13 cellular contexts compared by ENCODE assay signal in the genomic region with DNA sequence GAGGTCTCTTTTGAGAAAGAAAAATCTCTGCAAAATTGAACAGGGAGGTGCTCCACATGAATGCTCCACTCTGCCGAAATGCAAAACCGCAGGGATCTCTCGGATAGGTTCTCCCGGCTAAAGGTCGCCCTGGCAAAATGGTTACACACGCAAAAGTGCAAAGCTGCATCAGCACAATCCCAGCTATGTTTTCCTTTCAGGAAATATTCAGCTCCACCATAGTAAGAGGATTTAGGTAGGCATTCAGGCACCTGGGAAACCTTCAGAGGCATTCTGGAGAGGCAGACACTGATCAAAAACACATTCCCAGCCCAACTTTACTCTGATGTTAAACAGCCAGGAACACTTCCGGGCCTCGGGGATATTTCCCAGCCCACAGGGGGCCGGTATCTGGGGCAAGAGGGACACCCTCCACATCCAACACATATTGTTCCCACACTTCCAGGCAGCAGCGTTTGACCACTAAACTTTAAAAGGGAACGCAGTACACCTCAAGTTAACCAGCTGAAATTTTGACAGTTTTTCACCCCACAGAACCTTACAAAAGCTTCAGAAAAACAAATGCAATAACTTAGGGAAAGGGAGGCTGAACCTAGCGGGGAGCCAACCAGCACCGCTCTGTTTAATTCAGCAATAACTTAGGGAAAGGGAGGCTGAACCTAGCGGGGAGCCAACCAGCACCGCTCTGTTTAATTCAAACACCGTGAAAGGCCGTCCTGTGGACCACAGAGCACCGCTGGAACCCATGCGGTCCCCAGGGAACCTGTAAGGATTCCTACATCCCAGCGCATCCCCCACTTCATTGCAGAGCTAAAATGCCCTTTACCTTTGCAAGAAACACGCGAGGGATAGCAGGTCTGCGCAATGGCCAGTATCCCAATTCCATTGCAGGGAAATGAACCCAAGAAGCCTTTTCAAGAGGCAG. TPM values are rescaled to one million over a fixed set of nuclear protein-coding genes. Genes with fewer than 3 reads are reported as not detected.
DNase-seq lines count a peak whose midpoint lies in the region; ATAC-seq lines count a peak whose summit lies in the region.
"Had no signal": no experiment of that assay in that cellular context is flagged by ENCODE, and none has a peak within 500 bp of the region (broad histone marks: within the 10 kb centered on the region; RNA-seq: fewer than 3 reads in every experiment).

No MANE protein-coding gene starts in this region.

- peak overlapping the region; percentile 50 to 94 for H3K4ac ChIP-seq in mesenchymal stem cell (ENCODE audit: low read depth in 1 of 2, low read length in 2 of 2)

- H3K27ac ChIP-seq in cingulate gyrus (ENCODE audit: low read depth, low read length), result peak overlapping the region; percentile 2
- peak overlapping the region; percentile 49 for H3K27ac ChIP-seq in mesenchymal stem cell (ENCODE audit: low read length, poor library complexity, severe bottlenecking)
- peak overlapping the region; percentile 45 for H3K27ac ChIP-seq in subcutaneous abdominal adipose tissue (ENCODE audit: low read depth, low read length)
- H3K27ac ChIP-seq: HL-60 had no signal

- ATAC-seq in HG03175 (IDR thresholded peaks at IDR 0.05; ENCODE audit: unreplicated experiment) (no peak), HG02571 (IDR thresholded peaks at IDR 0.05; ENCODE audit: unreplicated experiment) (no peak)

- peak overlapping the region in 1 of 2 experiments; percentile 100 for H2BK12ac ChIP-seq in mesenchymal stem cell (ENCODE audit: low read length in 2 of 2)

- peaks cover 16% of the 10 kb centered on the region for H3K79me1 ChIP-seq in mesenchymal stem cell (replicated peaks; ENCODE audit: low read length, poor library complexity, severe bottlenecking)

- H2BK15ac ChIP-seq in mesenchymal stem cell (ENCODE audit: low read depth, poor library complexity, severe bottlenecking), result no peak overlapping the region

- WGBS in mesenchymal stem cell, result 27% methylated on average over 23 of the region's 23 CpGs

- no peak overlapping the region for H2BK5ac ChIP-seq in mesenchymal stem cell (ENCODE audit: low read depth, low read length, poor library complexity, severe bottlenecking)

- peak overlapping the region; percentile 69 for H3K4me2 ChIP-seq in mesenchymal stem cell (ENCODE audit: low read length, poor library complexity, severe bottlenecking)

- H3K36me3 ChIP-seq in mesenchymal stem cell (ENCODE audit: control insufficient read depth in 1 of 2, insufficient read depth in 2 of 2, low read depth in 1 of 2, low read length in 2 of 2) (peaks cover 0 to 20% of the 10 kb centered on the region in 2 experiments), subcutaneous abdominal adipose tissue (ENCODE audit: control insufficient read depth in 5 of 5, insufficient read depth in 5 of 5, low read length in 5 of 5) (no peaks in the 10 kb centered on the region)
- H3K36me3 ChIP-seq: HAP-1 had no signal

- peak overlapping the region; percentile 73 for H2BK120ac ChIP-seq in mesenchymal stem cell (ENCODE audit: low read depth, low read length)

- peak overlapping the region; percentile 66 for H4K8ac ChIP-seq in mesenchymal stem cell (ENCODE audit: low read length)

- peak overlapping the region; percentile 72 to 100 for H3K18ac ChIP-seq in mesenchymal stem cell (ENCODE audit: low read depth in 1 of 2, low read length in 2 of 2)

- H3K9me3 ChIP-seq in mesenchymal stem cell (ENCODE audit: control insufficient read depth, low read length) (no peaks in the 10 kb centered on the region), subcutaneous abdominal adipose tissue (ENCODE audit: control insufficient read depth in 5 of 5, low read length in 5 of 5) (no peaks in the 10 kb centered on the region)
- H3K9me3 ChIP-seq: HAP-1 had no signal

- H2AFZ ChIP-seq in mesenchymal stem cell (ENCODE audit: low read depth, low read length), result no peak overlapping the region

- H3K9ac ChIP-seq in mesenchymal stem cell (ENCODE audit: low read length), result no peak overlapping the region
- no peak overlapping the region for H3K9ac ChIP-seq in subcutaneous abdominal adipose tissue (ENCODE audit: low read length in 5 of 5)

- peak overlapping the region in 1 of 2 experiments; percentile 53 for H3K14ac ChIP-seq in mesenchymal stem cell (ENCODE audit: low read length in 2 of 2)

- DNase-seq in M059J (ENCODE audit: low read depth) (peak; percentile 58), mesenchymal stem cell (no peak), DMS 273 treated with DMSO at 0.1 percent for 48 hours (lab: John Stamatoyannopoulos, UW) (no peak)
- no peak for DNase-seq in activated CD8-positive, alpha-beta memory T cell treated with anti-CD3 and anti-CD28 coated beads, Interleukin-2, amount 50 U/mL, for 48 hours
- DNase-seq: activated CD4-positive, CD25-positive, alpha-beta regulatory T cell treated with anti-CD3 and anti-CD28 coated beads, Interleukin-2, amount 50 U/mL, for 72 hours; activated naive CD4-positive, alpha-beta T cell treated with anti-CD3 and anti-CD28 coated beads, Interleukin-2, amount 50 U/mL, for 16 hours; NCI-H1417 treated with DMSO at 0.1 percent for 48 hours had no signal

- peak overlapping the region in 1 of 2 experiments; percentile 46 for H3K4me3 ChIP-seq in mesenchymal stem cell (ENCODE audit: insufficient read depth in 1 of 2, low read depth in 1 of 2, low read length in 2 of 2)
- peak overlapping the region; percentile 49 to 66 (median 59) for H3K4me3 ChIP-seq in subcutaneous abdominal adipose tissue (ENCODE audit: low read depth in 1 of 5, low read length in 5 of 5)
- H3K4me3 ChIP-seq: HAP-1 had no signal

- peak overlapping the region; percentile 85 for H4K91ac ChIP-seq in mesenchymal stem cell (ENCODE audit: low read length)

- H3K4me1 ChIP-seq in mesenchymal stem cell (ENCODE audit: control insufficient read depth, insufficient read depth, low read depth, low read length), result peaks cover 51% of the 10 kb centered on the region
- H3K4me1 ChIP-seq in subcutaneous abdominal adipose tissue (ENCODE audit: control insufficient read depth in 5 of 5, insufficient read depth in 5 of 5, low read length in 5 of 5), result peaks cover 3 to 53% (median 28%) of the 10 kb centered on the region in 5 donors

- peak overlapping the region; percentile 2 for H2AK5ac ChIP-seq in mesenchymal stem cell (ENCODE audit: low read length, severe bottlenecking)

- H3K27me3 ChIP-seq in mesenchymal stem cell (ENCODE audit: control insufficient read depth in 1 of 2, insufficient read depth in 1 of 2, low read length in 2 of 2) (peaks cover 0 to 59% of the 10 kb centered on the region in 2 experiments), subcutaneous abdominal adipose tissue (ENCODE audit: control insufficient read depth in 5 of 5, insufficient read depth in 4 of 5, low read length in 5 of 5) (no peaks in the 10 kb centered on the region)

- H3K23ac ChIP-seq in mesenchymal stem cell (ENCODE audit: low read length in 2 of 2), result peak overlapping the region in 1 of 2 experiments; percentile 41

RNA-seq across cellular contexts. Expression of gene TNS3, which starts 45.9 kb away (rescaled TPM):
- 75.0 and 115 TPM in 2 replicates for total RNA-seq in M059J (2014; rRNA removed; shearing (Covaris generic))
- 142 TPM for polyA plus RNA-seq in mesenchymal stem cell (2013, experiment 1 of 2)
- polyA plus RNA-seq in mesenchymal stem cell (2013, experiment 2 of 2), result 136 TPM
